9 cellular contexts compared by ENCODE assay signal in the genomic region with DNA sequence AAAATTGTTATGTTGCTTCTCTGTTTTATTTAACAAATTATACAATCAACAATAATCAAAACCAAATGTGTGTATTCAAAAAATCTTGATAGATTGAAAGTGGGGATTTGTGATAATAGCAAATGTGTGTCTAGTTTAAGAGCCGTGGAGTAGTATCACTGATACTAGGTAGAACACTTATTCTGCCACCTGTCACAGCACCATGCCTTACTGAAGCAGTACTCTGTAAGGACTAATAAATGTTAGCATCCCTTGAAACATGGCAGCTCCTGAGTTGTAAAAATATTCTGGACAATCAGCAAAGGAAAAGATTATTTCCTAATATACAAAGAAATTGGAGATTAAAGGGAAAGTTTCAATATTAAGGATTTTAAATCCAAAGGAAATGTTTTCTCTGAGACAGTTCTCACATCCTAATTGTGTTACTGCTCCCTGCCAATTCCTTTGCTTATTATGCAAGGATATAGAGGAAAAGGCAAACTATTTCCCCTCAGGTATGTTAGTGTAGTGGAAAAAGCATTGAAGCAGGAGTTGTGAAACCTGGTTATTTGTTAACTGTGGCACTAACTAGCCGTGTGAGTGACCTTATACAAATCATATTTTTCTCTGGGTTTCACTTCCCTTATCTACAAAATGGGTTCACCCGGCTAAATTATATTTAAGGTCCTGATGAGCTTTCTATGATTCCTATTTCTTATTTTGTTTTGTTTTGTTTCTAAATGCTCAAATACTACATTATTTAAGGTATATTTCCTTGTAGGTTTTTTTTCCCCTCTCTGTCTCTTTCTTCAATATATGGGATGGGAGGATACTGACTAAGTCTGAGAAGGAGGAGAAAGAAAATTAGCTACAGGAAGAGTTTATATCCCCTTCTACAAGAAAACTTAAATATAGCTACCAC.
A peak's percentile ranks its signal among the peaks of the same experiment; 100 is the strongest.
DNase-seq lines count a peak whose midpoint lies in the region; ATAC-seq, FAIRE-seq and TF ChIP-seq lines count a peak whose summit lies in the region.
"Had no signal": no experiment of that assay in that cellular context is flagged by ENCODE, and none has a peak within 500 bp of the region (broad histone marks: within the 10 kb centered on the region; RNA-seq: fewer than 3 reads in every experiment).

No MANE protein-coding gene starts in this region.

- no peaks in the 10 kb centered on the region for H3K36me3 ChIP-seq in liver (ENCODE audit: control insufficient read depth in 4 of 4, insufficient read depth in 3 of 4, low read depth in 1 of 4, low read length in 3 of 4)
- H3K36me3 ChIP-seq in HepG2 (replicated peaks in 1 of 2; ENCODE audit: control insufficient read depth in 1 of 2, insufficient read depth in 2 of 2, low read length in 2 of 2): no peaks in the 10 kb centered on the region
- H3K36me3 ChIP-seq in skeletal muscle satellite cell (ENCODE audit: insufficient read depth, low read length): no peaks in the 10 kb centered on the region

- no peak for TF ChIP-seq POLR2A in HepG2 (IDR thresholded peaks at IDR 0.05; ENCODE audit: insufficient read depth in 1 of 2, low read depth in 2 of 2, low read length in 2 of 2)

- H3K27me3 Mint-ChIP-seq in activated T-cell treated with anti-CD3 and anti-CD28 coated beads, Interleukin-2, amount 50 U/mL, for 72 hours (ENCODE audit: low read depth): no peaks in the 10 kb centered on the region
- H3K27me3 Mint-ChIP-seq: CD4-positive, CD25-positive, alpha-beta regulatory T cell had no signal

- H3K27ac Mint-ChIP-seq in activated T-cell treated with anti-CD3 and anti-CD28 coated beads, Interleukin-2, amount 50 U/mL, for 72 hours: no peak overlapping the region
- H3K27ac Mint-ChIP-seq: CD4-positive, CD25-positive, alpha-beta regulatory T cell had no signal

- H3K9me3 Mint-ChIP-seq in activated T-cell treated with anti-CD3 and anti-CD28 coated beads, Interleukin-2, amount 50 U/mL, for 72 hours: peaks cover 6 to 11% of the 10 kb centered on the region in 2 donors

- TF ChIP-seq CTCF in liver (IDR thresholded peaks at IDR 0.05; ENCODE audit: low read depth, low read length, missing input control) (no peak), HepG2 (CRISPR knock-in tag; IDR thresholded peaks at IDR 0.05) (no peak), epithelial cell of esophagus (IDR thresholded peaks at IDR 0.05; ENCODE audit: insufficient read depth, low read depth, low read length, missing control alignments) (no peak)

- DNase-seq in HepG2 (ENCODE audit: low spot score) (no peak), epithelial cell of esophagus (ENCODE audit: low read depth) (peak; percentile 38)
- DNase-seq in activated T-cell treated with anti-CD3 and anti-CD28 coated beads, Interleukin-2, amount 50 U/mL, for 48 hours: no peak
- DNase-seq in activated T-cell treated with anti-CD3 and anti-CD28 coated beads, Interleukin-2, amount 50 U/mL, for 72 hours: no peak
- no peak for DNase-seq in activated naive CD4-positive, alpha-beta T cell treated with Interleukin-2 at 50 U/mL for 16 hours
- DNase-seq: CD4-positive, CD25-positive, alpha-beta regulatory T cell had no signal

- in situ Hi-C loops in HepG2 (cut with HindIII; ENCODE audit: extremely low pct_ligation_motif_present, low pct_unique_long_range_greater_than_20kb): no loop called here

- intact Hi-C loops in HepG2 (cut with micrococcal nuclease; ENCODE audit: unreplicated experiment): no loop called here

- no peak overlapping the region for H3K4me3 Mint-ChIP-seq in activated T-cell treated with anti-CD3 and anti-CD28 coated beads, Interleukin-2, amount 50 U/mL, for 72 hours
- H3K4me3 Mint-ChIP-seq: CD4-positive, CD25-positive, alpha-beta regulatory T cell had no signal

- H3K27me3 ChIP-seq in liver (ENCODE audit: control insufficient read depth in 4 of 4, insufficient read depth in 4 of 4, low read length in 3 of 4) (no peaks in the 10 kb centered on the region), HepG2 (ENCODE audit: control insufficient read depth in 1 of 2, insufficient read depth in 2 of 2, low read length in 2 of 2) (no peaks in the 10 kb centered on the region), skeletal muscle satellite cell (ENCODE audit: control insufficient read depth, insufficient read depth, low read length) (no peaks in the 10 kb centered on the region)

- no peaks in the 10 kb centered on the region for H3K79me2 ChIP-seq in HepG2 (ENCODE audit: insufficient read depth, low read length)

- no peak for ATAC-seq in HepG2
- ATAC-seq in HG03558 (IDR thresholded peaks at IDR 0.05; ENCODE audit: extremely low read depth, unreplicated experiment): peak; percentile 54
- ATAC-seq in activated T-cell treated with anti-CD3 and anti-CD28 coated beads, Interleukin-2, amount 50 U/mL, for 72 hours (replicated peaks in 1 of 2): no peak

- CTCF ChIA-PET in HepG2 (lab: Yijun Ruan, JAX; ENCODE audit: low intra/inter-chr PET ratio, low total read pairs): no interaction called here

- H3K9ac ChIP-seq in liver (ENCODE audit: low read depth in 1 of 2, low read length in 2 of 2) (peak overlapping the region; percentile 8 to 17), HepG2 (ENCODE audit: insufficient read depth, low read depth, low read length) (no peak overlapping the region), skeletal muscle satellite cell (ENCODE audit: low read depth, low read length) (peak overlapping the region; percentile 94)

- H3K4me1 Mint-ChIP-seq in activated T-cell treated with anti-CD3 and anti-CD28 coated beads, Interleukin-2, amount 50 U/mL, for 72 hours (ENCODE audit: low read depth): no peaks in the 10 kb centered on the region
- H3K4me1 Mint-ChIP-seq: CD4-positive, CD25-positive, alpha-beta regulatory T cell had no signal

- no peak for FAIRE-seq in HepG2 (lab: Jason Lieb, UNC)

- TF ChIP-seq RAD21 in liver (IDR thresholded peaks at IDR 0.05) (no peak), HepG2 (CRISPR knock-in tag; IDR thresholded peaks at IDR 0.05) (no peak)

- TF ChIP-seq EP300 in HepG2 (IDR thresholded peaks at IDR 0.05; ENCODE audit: low read depth in 2 of 2, low read length in 2 of 2): no peak
- TF ChIP-seq EP300 in HepG2 (CRISPR knock-in tag; IDR thresholded peaks at IDR 0.05; ENCODE audit: borderline replicate concordance): no peak

- H3K4me2 ChIP-seq in HepG2 (ENCODE audit: low read depth, low read length) (no peak overlapping the region), skeletal muscle satellite cell (ENCODE audit: low read length) (peak overlapping the region; percentile 81)

- H3K4me1 ChIP-seq in liver (ENCODE audit: control insufficient read depth in 4 of 4, insufficient read depth in 4 of 4, low read length in 3 of 4): peaks cover 0 to 8% (median 3%) of the 10 kb centered on the region in 4 donors
- no peaks in the 10 kb centered on the region for H3K4me1 ChIP-seq in HepG2 (ENCODE audit: insufficient read depth, low read length)
- peaks cover 45% of the 10 kb centered on the region for H3K4me1 ChIP-seq in skeletal muscle satellite cell (ENCODE audit: control insufficient read depth, insufficient read depth, low read length)

- H4K20me1 ChIP-seq in HepG2 (ENCODE audit: insufficient read depth, low read length): no peaks in the 10 kb centered on the region

- H3K4me3 ChIP-seq in liver (ENCODE audit: low read depth in 1 of 3, low read length in 3 of 3): peak overlapping the region in 2 of 3 donors; percentile 9 to 38
- no peak overlapping the region for H3K4me3 ChIP-seq in HepG2 (replicated peaks in 1 of 3; ENCODE audit: insufficient read depth in 1 of 3, low read depth in 2 of 3, low read length in 3 of 3)
- no peak overlapping the region for H3K4me3 ChIP-seq in epithelial cell of esophagus (ENCODE audit: low read length)
- H3K4me3 ChIP-seq in skeletal muscle satellite cell (ENCODE audit: low read length): peak overlapping the region; percentile 76

- H3K27ac ChIP-seq in liver (ENCODE audit: low read depth in 1 of 2, low read length in 2 of 2) (peak overlapping the region in 1 of 2 donors; percentile 8), HepG2 (ENCODE audit: extremely low read length, insufficient read depth, low read length) (no peak overlapping the region)

- H3K9me3 ChIP-seq in liver (ENCODE audit: control insufficient read depth in 4 of 4, low read length in 3 of 4) (no peaks in the 10 kb centered on the region), HepG2 (ENCODE audit: low read length) (no peaks in the 10 kb centered on the region), skeletal muscle satellite cell (replicated peaks; ENCODE audit: low read length) (no peaks in the 10 kb centered on the region)

- no peak overlapping the region for H2AFZ ChIP-seq in HepG2 (ENCODE audit: low read length)

- no TSS peak for BruUV-seq in HepG2 (replicated peaks; lab: Mats Ljungman, UMichigan)

- POLR2A ChIA-PET in HepG2 (lab: Yijun Ruan, JAX): no interaction called here

- 40% methylated on average over 3 of the region's 3 CpGs for WGBS in liver
- WGBS in HepG2 (ENCODE audit: low lambda C conversion rate): 13% methylated on average over 3 of the region's 3 CpGs

- no peaks in the 10 kb centered on the region for H3K36me3 Mint-ChIP-seq in activated T-cell treated with anti-CD3 and anti-CD28 coated beads, Interleukin-2, amount 50 U/mL, for 72 hours (ENCODE audit: insufficient read depth in 2 of 2)
- H3K36me3 Mint-ChIP-seq: CD4-positive, CD25-positive, alpha-beta regulatory T cell had no signal

TF ChIP-seq in liver, 16 proteins besides CTCF, POLR2A, EP300 and RAD21 (continues in another document):
- TF ChIP-seq, protein P1, sequence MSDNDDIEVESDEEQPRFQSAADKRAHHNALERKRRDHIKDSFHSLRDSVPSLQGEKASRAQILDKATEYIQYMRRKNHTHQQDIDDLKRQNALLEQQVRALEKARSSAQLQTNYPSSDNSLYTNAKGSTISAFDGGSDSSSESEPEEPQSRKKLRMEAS (IDR thresholded peaks at IDR 0.05): peak; percentile 30
- TF ChIP-seq HNF4G (IDR thresholded peaks at IDR 0.05): no peak
- TF ChIP-seq ATF3 (IDR thresholded peaks at IDR 0.05): no peak

TF ChIP-seq in HepG2, 621 proteins besides CTCF, POLR2A, EP300 and RAD21 (continues in another document):
- TF ChIP-seq, protein P2, sequence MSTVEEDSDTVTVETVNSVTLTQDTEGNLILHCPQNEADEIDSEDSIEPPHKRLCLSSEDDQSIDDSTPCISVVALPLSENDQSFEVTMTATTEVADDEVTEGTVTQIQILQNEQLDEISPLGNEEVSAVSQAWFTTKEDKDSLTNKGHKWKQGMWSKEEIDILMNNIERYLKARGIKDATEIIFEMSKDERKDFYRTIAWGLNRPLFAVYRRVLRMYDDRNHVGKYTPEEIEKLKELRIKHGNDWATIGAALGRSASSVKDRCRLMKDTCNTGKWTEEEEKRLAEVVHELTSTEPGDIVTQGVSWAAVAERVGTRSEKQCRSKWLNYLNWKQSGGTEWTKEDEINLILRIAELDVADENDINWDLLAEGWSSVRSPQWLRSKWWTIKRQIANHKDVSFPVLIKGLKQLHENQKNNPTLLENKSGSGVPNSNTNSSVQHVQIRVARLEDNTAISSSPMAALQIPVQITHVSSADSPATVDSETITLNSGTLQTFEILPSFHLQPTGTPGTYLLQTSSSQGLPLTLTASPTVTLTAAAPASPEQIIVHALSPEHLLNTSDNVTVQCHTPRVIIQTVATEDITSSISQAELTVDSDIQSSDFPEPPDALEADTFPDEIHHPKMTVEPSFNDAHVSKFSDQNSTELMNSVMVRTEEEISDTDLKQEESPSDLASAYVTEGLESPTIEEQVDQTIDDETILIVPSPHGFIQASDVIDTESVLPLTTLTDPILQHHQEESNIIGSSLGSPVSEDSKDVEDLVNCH (CRISPR knock-in tag; IDR thresholded peaks at IDR 0.05): no peak
- TF ChIP-seq EEA1 (CRISPR knock-in tag; IDR thresholded peaks at IDR 0.05; ENCODE audit: borderline replicate concordance) (no peak), MIXL1 (CRISPR knock-in tag; IDR thresholded peaks at IDR 0.05) (no peak)

Comparison
In these comparisons a context has a peak if more than half of its experiments do, and no peak if none do; other contexts are left out.
1. H3K4me3 ChIP-seq: peak in liver (2 of 3) and skeletal muscle satellite cell (single experiment); none in HepG2 (0 of 3) and epithelial cell of esophagus (single experiment).